17 cellular contexts compared by ENCODE assay signal in genomic region chr13:84933797-84934196, GRCh38.
DNase-seq lines count a peak whose midpoint lies in the region; ATAC-seq and TF ChIP-seq lines count a peak whose summit lies in the region.
"Had no signal": no experiment of that assay in that cellular context is flagged by ENCODE, and none has a peak within 500 bp of the region (broad histone marks: within the 10 kb centered on the region; RNA-seq: fewer than 3 reads in every experiment).

No MANE protein-coding gene starts in this region.

- H2BK12ac ChIP-seq in neuronal stem cell (ENCODE audit: low read length), result no peak overlapping the region

- no peak overlapping the region for H3K27ac Mint-ChIP-seq in effector memory CD8-positive, alpha-beta T cell
- H3K27ac Mint-ChIP-seq: CD4-positive, CD25-positive, alpha-beta regulatory T cell; CD8-positive, alpha-beta memory T cell; HFFc6 had no signal

- H3K4me2 ChIP-seq in Karpas-422 (ENCODE audit: low read depth, low read length, poor library complexity, severe bottlenecking), result peak overlapping the region; percentile 74
- no peak overlapping the region for H3K4me2 ChIP-seq in OCI-LY3 (ENCODE audit: low read length)
- no peak overlapping the region for H3K4me2 ChIP-seq in neuronal stem cell (ENCODE audit: insufficient read depth, low read length, poor library complexity, severe bottlenecking)

- H3K4ac ChIP-seq in neuronal stem cell (ENCODE audit: low read length), result no peak overlapping the region

- H3K4me1 ChIP-seq in Karpas-422 (ENCODE audit: low read length) (peaks cover 30% of the 10 kb centered on the region), OCI-LY3 (ENCODE audit: low read length) (peaks cover 7% of the 10 kb centered on the region; the same call in 1 of the 2 replicates), neuronal stem cell (ENCODE audit: control insufficient read depth in 2 of 2, insufficient read depth in 1 of 2, low read depth in 1 of 2, low read length in 2 of 2) (no peaks in the 10 kb centered on the region)
- H3K4me1 ChIP-seq: BE2C, Caco-2 had no signal

- no peak overlapping the region for H2BK15ac ChIP-seq in neuronal stem cell (ENCODE audit: low read length)

- no peak overlapping the region for H3K23ac ChIP-seq in neuronal stem cell (ENCODE audit: low read depth, low read length, poor library complexity)

- peaks cover 4% of the 10 kb centered on the region for H3K36me3 Mint-ChIP-seq in effector memory CD8-positive, alpha-beta T cell (ENCODE audit: insufficient read depth)
- H3K36me3 Mint-ChIP-seq: CD4-positive, CD25-positive, alpha-beta regulatory T cell; CD8-positive, alpha-beta memory T cell had no signal

- ATAC-seq in effector memory CD8-positive, alpha-beta T cell (replicated peaks), result no peak
- ATAC-seq: HCT116 had no signal

- no peaks in the 10 kb centered on the region for H3K27me3 ChIP-seq in Karpas-422 (ENCODE audit: low read length)
- no peaks in the 10 kb centered on the region for H3K27me3 ChIP-seq in OCI-LY3 (ENCODE audit: low read depth, low read length)
- no peaks in the 10 kb centered on the region for H3K27me3 ChIP-seq in neuronal stem cell (ENCODE audit: control insufficient read depth in 3 of 3, insufficient read depth in 3 of 3, low read depth in 1 of 3, low read length in 3 of 3)
- H3K27me3 ChIP-seq: BE2C had no signal

- no peaks in the 10 kb centered on the region for H3K27me3 Mint-ChIP-seq in effector memory CD8-positive, alpha-beta T cell
- H3K27me3 Mint-ChIP-seq: CD4-positive, CD25-positive, alpha-beta regulatory T cell; CD8-positive, alpha-beta memory T cell had no signal

- H3K36me3 ChIP-seq in Karpas-422 (ENCODE audit: insufficient read depth, low read length) (no peaks in the 10 kb centered on the region), OCI-LY3 (replicated peaks; ENCODE audit: low read depth, low read length) (no peaks in the 10 kb centered on the region), neuronal stem cell (replicated peaks in 1 of 2; ENCODE audit: control insufficient read depth in 2 of 2, insufficient read depth in 2 of 2, low read length in 2 of 2) (no peaks in the 10 kb centered on the region)
- H3K36me3 ChIP-seq: BE2C had no signal

- WGBS in neuronal stem cell (ENCODE audit: extremely low coverage in 2 of 2, insufficient read length in 2 of 2, insufficient replicate concordance in 1 of 2), 2 donors, result no CpG with 5 or more reads among the region's 1 CpG

- peak overlapping the region; percentile 63; the same call in 1 of the 2 replicates for H3K9ac ChIP-seq in Karpas-422 (ENCODE audit: low read length)
- H3K9ac ChIP-seq in OCI-LY3 (ENCODE audit: low read length), result no peak overlapping the region
- no peak overlapping the region for H3K9ac ChIP-seq in neuronal stem cell (ENCODE audit: low read depth, low read length, poor library complexity)
- H3K9ac ChIP-seq: GM23248 had no signal

- no peaks in the 10 kb centered on the region for H3K4me1 Mint-ChIP-seq in effector memory CD8-positive, alpha-beta T cell (ENCODE audit: low read depth in 2 of 2)
- H3K4me1 Mint-ChIP-seq: CD4-positive, CD25-positive, alpha-beta regulatory T cell had no signal

- H3K79me1 ChIP-seq in neuronal stem cell (ENCODE audit: low read depth, low read length), result no peaks in the 10 kb centered on the region

- H3K9me3 Mint-ChIP-seq in effector memory CD8-positive, alpha-beta T cell, result peaks cover 0 to 6% of the 10 kb centered on the region in 2 donors
- H3K9me3 Mint-ChIP-seq: CD8-positive, alpha-beta memory T cell; HFFc6 had no signal

- H4K20me1 ChIP-seq in Karpas-422 (ENCODE audit: insufficient read depth, low read depth, low read length), result no peaks in the 10 kb centered on the region
- H4K20me1 ChIP-seq in OCI-LY3 (ENCODE audit: insufficient read depth, low read length), result no peaks in the 10 kb centered on the region

- no peak overlapping the region for H4K91ac ChIP-seq in neuronal stem cell (ENCODE audit: low read depth, low read length, poor library complexity)

- no peak overlapping the region for H3K4me3 ChIP-seq in Karpas-422 (ENCODE audit: low read length)
- no peak overlapping the region for H3K4me3 ChIP-seq in OCI-LY3 (ENCODE audit: low read length)
- H3K4me3 ChIP-seq in choroid plexus epithelial cell (ENCODE audit: low read depth, low read length), result no peak overlapping the region
- no peak overlapping the region for H3K4me3 ChIP-seq in neuronal stem cell (ENCODE audit: low read length in 2 of 2)
- H3K4me3 ChIP-seq: GM23248 had no signal

- H4K8ac ChIP-seq in neuronal stem cell (ENCODE audit: low read depth, low read length), result no peak overlapping the region

- no peak overlapping the region for H3K4me3 Mint-ChIP-seq in effector memory CD8-positive, alpha-beta T cell
- H3K4me3 Mint-ChIP-seq: CD4-positive, CD25-positive, alpha-beta regulatory T cell had no signal

- no peak overlapping the region for H3K18ac ChIP-seq in neuronal stem cell (ENCODE audit: low read length)

- no peaks in the 10 kb centered on the region for H3K9me3 ChIP-seq in Karpas-422 (ENCODE audit: low read length)
- H3K9me3 ChIP-seq in OCI-LY3 (ENCODE audit: insufficient read depth, low read length), result no peaks in the 10 kb centered on the region
- no peaks in the 10 kb centered on the region for H3K9me3 ChIP-seq in neuronal stem cell (replicated peaks in 1 of 2; ENCODE audit: control insufficient read depth in 2 of 2, insufficient read depth in 1 of 2, low read depth in 1 of 2, low read length in 2 of 2)
- H3K9me3 ChIP-seq: BE2C, Caco-2 had no signal

- H3K14ac ChIP-seq in neuronal stem cell (ENCODE audit: low read length), result no peak overlapping the region

- H3K27ac ChIP-seq in Karpas-422 (ENCODE audit: low read length) (peak overlapping the region; percentile 26), OCI-LY3 (ENCODE audit: low read length) (no peak overlapping the region), neuronal stem cell (replicated peaks; ENCODE audit: low read length) (no peak overlapping the region)
- H3K27ac ChIP-seq: GM23248 had no signal

- no peaks in the 10 kb centered on the region for H3K9me2 ChIP-seq in Karpas-422 (replicated peaks; ENCODE audit: insufficient read depth, low read length)

- DNase-seq in Karpas-422 (peak; percentile 50), choroid plexus epithelial cell (ENCODE audit: low read depth) (peak; percentile 8), neuronal stem cell (ENCODE audit: low spot score) (no peak), GM10248 (ENCODE audit: extremely low spot score) (no peak), COLO829 (ENCODE audit: low spot score) (no peak)
- no peak for DNase-seq in effector memory CD8-positive, alpha-beta T cell
- DNase-seq: ACHN; BE2C; C1 segment of cervical spinal cord; Caco-2; CD4-positive, CD25-positive, alpha-beta regulatory T cell; CD8-positive, alpha-beta memory T cell; GM23248; H7; HFFc6 had no signal

- CTCF ChIA-PET in GM10248 (lab: Yijun Ruan, JAX), result no interaction called here

- no peak overlapping the region for H2BK120ac ChIP-seq in neuronal stem cell (ENCODE audit: low read depth, low read length)

- H2AFZ ChIP-seq in Karpas-422 (ENCODE audit: low read length) (peak overlapping the region; percentile 91), OCI-LY3 (ENCODE audit: low read depth, low read length) (peak overlapping the region; percentile 65), neuronal stem cell (ENCODE audit: low read length) (peak overlapping the region; percentile 51)
- H2AFZ ChIP-seq: GM23248 had no signal

- POLR2A ChIA-PET in GM10248 (lab: Yijun Ruan, JAX), result no interaction called here

- H2BK5ac ChIP-seq in neuronal stem cell (ENCODE audit: low read length), result no peak overlapping the region

- no peak for TF ChIP-seq CTCF in OCI-LY3 (IDR thresholded peaks at IDR 0.05; ENCODE audit: low read depth, low read length)
- TF ChIP-seq CTCF in choroid plexus epithelial cell (conservative IDR thresholded peaks at IDR 0.05; ENCODE audit: low read depth, low read length), result no peak
- no peak for TF ChIP-seq CTCF in GM10248 (IDR thresholded peaks at IDR 0.05; ENCODE audit: control extremely low read depth, extremely low read depth, low read depth, missing control alignments)

- no peak overlapping the region for H2AK5ac ChIP-seq in neuronal stem cell (ENCODE audit: low read depth, low read length)

- no peaks in the 10 kb centered on the region for H3K79me2 ChIP-seq in Karpas-422 (ENCODE audit: low read length)
- no peaks in the 10 kb centered on the region for H3K79me2 ChIP-seq in OCI-LY3 (ENCODE audit: low read length)

Comparison
In these comparisons a context has a peak if more than half of its experiments do, and no peak if none do; other contexts are left out.
1. DNase-seq: peak in Karpas-422 (single experiment) and choroid plexus epithelial cell (single experiment); none in neuronal stem cell (single experiment), effector memory CD8-positive, alpha-beta T cell (0 of 3), GM10248 (single experiment) and COLO829 (single experiment).
2. Peak in every context shown above with its lines, with median percentiles within 50 percentile points of each other: H2AFZ ChIP-seq.